ENCODE assay signal across 21 cellular contexts in genomic region chr19:31346184-31346583, GRCh38.
"Had no signal": no experiment of that assay in that cellular context is flagged by ENCODE, and none has a peak within 500 bp of the region (broad histone marks: within the 10 kb centered on the region; RNA-seq: fewer than 3 reads in every experiment).

No MANE protein-coding gene starts in this region.

- H3K4me1 ChIP-seq: prostate gland had no signal

- ATAC-seq: foreskin keratinocyte; left lung; natural killer cell treated with Interleukin-12 subunit alpha and Interleukin-12 subunit beta and Interleukin-15 and Interleukin-18, amount 100 ng/mL, for 72 hours; right cardiac atrium had no signal

- DNase-seq: activated CD4-positive, alpha-beta T cell treated with anti-CD3 and anti-CD28 coated beads for 4 hours; activated CD4-positive, alpha-beta T cell treated with anti-CD3 and anti-CD28 coated beads, Interleukin-2, amount 50 U/mL, for 48 hours; activated CD4-positive, CD25-positive, alpha-beta regulatory T cell; activated naive CD4-positive, alpha-beta T cell treated with Interleukin-2 at 50 U/mL for 16 hours; activated naive CD8-positive, alpha-beta T cell treated with anti-CD3 and anti-CD28 coated beads for 36 hours; activated T-cell treated with anti-CD3 and anti-CD28 coated beads, Interleukin-2, amount 50 U/mL, for 48 hours; cerebellar nuclear complex; foreskin keratinocyte; immature natural killer cell; left lung; right cardiac atrium; stimulated activated CD4-positive, alpha-beta T cell treated with anti-CD3 and anti-CD28 coated beads, Interleukin-1b, Interleukin-23, amount 100 ng/mL, for 48 hours; T-helper 9 cell had no signal

- H3K9me3 ChIP-seq: left lung, neutrophil, ovary, prostate gland, tibial nerve, vagina had no signal

- H3K4me3 ChIP-seq: coronary artery, left lung, prostate gland, tibial nerve, vagina had no signal

- H3K36me3 ChIP-seq: left lung, neutrophil, ovary, prostate gland, tibial nerve, vagina had no signal

- H3K27ac ChIP-seq: coronary artery, epithelial cell of prostate, foreskin keratinocyte, left lung, neutrophil, prostate gland, vagina had no signal

- H3K27me3 ChIP-seq: foreskin keratinocyte, ovary, tibial nerve, vagina had no signal
